Comparison of ENCODE assay signal across 22 cellular contexts in genomic region chr3:177062052-177062732, GRCh38.
DNase-seq lines count a peak whose midpoint lies in the region; ATAC-seq and TF ChIP-seq lines count a peak whose summit lies in the region.
"Had no signal": no experiment of that assay in that cellular context is flagged by ENCODE, and none has a peak within 500 bp of the region (broad histone marks: within the 10 kb centered on the region; RNA-seq: fewer than 3 reads in every experiment).

No MANE protein-coding gene starts in this region.

- ATAC-seq in omental fat pad (ENCODE audit: low FRiP score), result no peak
- ATAC-seq in GM18511 (IDR thresholded peaks at IDR 0.05; ENCODE audit: unreplicated experiment), result no peak
- ATAC-seq: activated CD8-positive, alpha-beta T cell treated with anti-CD3 and anti-CD28 coated beads, Interleukin-2, amount 10 ng/mL, durations not matched to agents 7 days and 5 days; GM12878 had no signal

- peak overlapping the region; percentile 73 for H3K27ac ChIP-seq in C4-2B
- H3K27ac ChIP-seq in SU-DHL-6 (ENCODE audit: low read depth, low read length), result peak overlapping the region; percentile 79
- H3K27ac ChIP-seq: GM23248, hepatocyte, prostate gland had no signal

- H3K27me3 ChIP-seq in SU-DHL-6 (ENCODE audit: low read length), result no peaks in the 10 kb centered on the region
- H3K27me3 ChIP-seq: hepatocyte had no signal

- H2AFZ ChIP-seq in SU-DHL-6 (ENCODE audit: low read depth, low read length, severe bottlenecking), result no peak overlapping the region
- H2AFZ ChIP-seq: GM23248, hepatocyte had no signal

- no peak for TF ChIP-seq CTCF in C4-2B (conservative IDR thresholded peaks at IDR 0.05)
- TF ChIP-seq CTCF in SU-DHL-6 (IDR thresholded peaks at IDR 0.05; ENCODE audit: insufficient read depth, low read length, poor library complexity, severe bottlenecking), result no peak
- TF ChIP-seq CTCF in omental fat pad (IDR thresholded peaks at IDR 0.05), result no peak

- H3K36me3 ChIP-seq in SU-DHL-6 (ENCODE audit: low read length), result peaks cover 31% of the 10 kb centered on the region
- H3K36me3 ChIP-seq: prostate gland had no signal

- H4K20me1 ChIP-seq in SU-DHL-6 (ENCODE audit: low read depth, low read length), result no peaks in the 10 kb centered on the region; the same call in 1 of the 2 replicates

- DNase-seq in HCEC 1CT (peak; percentile 23), iris pigment epithelial cell (ENCODE audit: low read depth) (peak; percentile 31), omental fat pad (ENCODE audit: low spot score) (no peak), NCI-H748 (lab: John Stamatoyannopoulos, UW; ENCODE audit: unreplicated experiment) (no peak)
- DNase-seq: activated CD8-positive, alpha-beta T cell treated with anti-CD3 and anti-CD28 coated beads, Interleukin-2, amount 10 ng/mL, durations not matched to agents 7 days and 5 days; activated naive CD4-positive, alpha-beta T cell treated with Interleukin-2 at 50 U/mL for 16 hours; activated T-cell treated with anti-CD3 and anti-CD28 coated beads, Interleukin-2, amount 50 U/mL, for 24 hours; anterior cingulate cortex; DMS79; foreskin fibroblast; GM23248; immature natural killer cell; left ventricle myocardium superior; NCI-H510A; stimulated activated CD4-positive, alpha-beta T cell treated with anti-CD3 and anti-CD28 coated beads, Interleukin-1b, Interleukin-23, amount 100 ng/mL, for 48 hours; T1000 had no signal

- peaks cover 60% of the 10 kb centered on the region for H3F3A ChIP-seq in SU-DHL-6 (ENCODE audit: insufficient read depth)

- no peaks in the 10 kb centered on the region for H3K9me2 ChIP-seq in SU-DHL-6 (replicated peaks; ENCODE audit: insufficient read depth, low read length)

- H3K4me3 ChIP-seq in SU-DHL-6 (ENCODE audit: insufficient read depth, low read length, poor library complexity, severe bottlenecking), result no peak overlapping the region
- H3K4me3 ChIP-seq: GM12878, GM23248, hepatocyte, prostate gland had no signal

- H3K79me2 ChIP-seq in SU-DHL-6 (ENCODE audit: insufficient read depth, low read length), result peaks cover 100% of the 10 kb centered on the region

- H3K9me3 ChIP-seq in SU-DHL-6 (ENCODE audit: insufficient read depth, low read length), result no peaks in the 10 kb centered on the region
- H3K9me3 ChIP-seq: prostate gland had no signal

- H3K4me2 ChIP-seq in SU-DHL-6 (ENCODE audit: low read depth, low read length, poor library complexity, severe bottlenecking), result peak overlapping the region; percentile 58
- H3K4me2 ChIP-seq: hepatocyte had no signal

- peak overlapping the region; percentile 15 for H3K9ac ChIP-seq in SU-DHL-6 (ENCODE audit: low read length)
- H3K9ac ChIP-seq: GM23248 had no signal

Comparison
In these comparisons a context has a peak if more than half of its experiments do, and no peak if none do; other contexts are left out.
1. DNase-seq: peak in HCEC 1CT (single experiment) and iris pigment epithelial cell (single experiment); none in omental fat pad (single experiment) and NCI-H748 (single experiment).